In genomic region chr2:224570328-224570993, GRCh38 we compare ENCODE assay signal across 8 cellular contexts. TPM values are rescaled to one million over a fixed set of nuclear protein-coding genes. Genes with fewer than 3 reads are reported as not detected.
A peak's percentile ranks its signal among the peaks of the same experiment; 100 is the strongest.
DNase-seq lines count a peak whose midpoint lies in the region; ATAC-seq, FAIRE-seq and TF ChIP-seq lines count a peak whose summit lies in the region.
"Had no signal": no experiment of that assay in that cellular context is flagged by ENCODE, and none has a peak within 500 bp of the region (broad histone marks: within the 10 kb centered on the region; RNA-seq: fewer than 3 reads in every experiment).

No MANE protein-coding gene starts in this region.

- CTCF ChIA-PET in HepG2 (lab: Yijun Ruan, JAX; ENCODE audit: low intra/inter-chr PET ratio, low total read pairs) = no interaction called here

- peaks cover 33% of the 10 kb centered on the region for H3K4me1 ChIP-seq in parathyroid adenoma
- peaks cover 55% of the 10 kb centered on the region for H3K4me1 ChIP-seq in HepG2 (ENCODE audit: insufficient read depth, low read length)

- peak overlapping the region; percentile 27 for H3K4me2 ChIP-seq in parathyroid adenoma (ENCODE audit: low read length)
- no peak overlapping the region for H3K4me2 ChIP-seq in HepG2 (ENCODE audit: low read depth, low read length)

- no peak overlapping the region for H2AFZ ChIP-seq in parathyroid adenoma
- H2AFZ ChIP-seq in HepG2 (ENCODE audit: low read length) = no peak overlapping the region

- DNase-seq in cardiac fibroblast (ENCODE audit: low read depth in 2 of 2) = peak; percentile 48 to 72
- DNase-seq in activated effector memory CD4-positive, alpha-beta T cell treated with Interleukin-2 at 50 U/mL for 16 hours = no peak
- no peak for DNase-seq in NCI-H2227 (lab: John Stamatoyannopoulos, UW; ENCODE audit: unreplicated experiment)
- DNase-seq in HepG2 (ENCODE audit: low spot score) = no peak
- DNase-seq: NCI-H1436 treated with DMSO at 0.1 percent for 48 hours had no signal

- FAIRE-seq in HepG2 (lab: Jason Lieb, UNC) = no peak

- ATAC-seq in GM18520 (IDR thresholded peaks at IDR 0.05; ENCODE audit: unreplicated experiment) (peak; percentile 48), HG03558 (IDR thresholded peaks at IDR 0.05; ENCODE audit: extremely low read depth, unreplicated experiment) (peak; percentile 54), HepG2 (no peak)

- H3K9ac ChIP-seq in parathyroid adenoma (no peak overlapping the region), HepG2 (ENCODE audit: insufficient read depth, low read depth, low read length) (no peak overlapping the region)

- H3K27me3 ChIP-seq in parathyroid adenoma (ENCODE audit: control insufficient read depth, insufficient read depth, low read length) (no peaks in the 10 kb centered on the region), HepG2 (ENCODE audit: control insufficient read depth in 1 of 2, insufficient read depth in 2 of 2, low read length in 2 of 2) (no peaks in the 10 kb centered on the region)

- H3K36me3 ChIP-seq in parathyroid adenoma (ENCODE audit: control insufficient read depth, insufficient read depth, low read length) (no peaks in the 10 kb centered on the region), HepG2 (replicated peaks in 1 of 2; ENCODE audit: control insufficient read depth in 1 of 2, insufficient read depth in 2 of 2, low read length in 2 of 2) (peaks cover 1 to 25% of the 10 kb centered on the region in 2 experiments; a peak in 3 of 5 replicates)

- no peak for TF ChIP-seq RAD21 in HepG2 (CRISPR knock-in tag; IDR thresholded peaks at IDR 0.05)

- H3K4me3 ChIP-seq in cardiac fibroblast (replicated peaks in 1 of 2; ENCODE audit: low read depth in 2 of 2, low read length in 2 of 2) (no peak overlapping the region), parathyroid adenoma (ENCODE audit: low read depth, low read length) (no peak overlapping the region), HepG2 (replicated peaks in 1 of 3; ENCODE audit: insufficient read depth in 1 of 3, low read depth in 2 of 3, low read length in 3 of 3) (no peak overlapping the region)

- no peak for TF ChIP-seq EP300 in HepG2 (IDR thresholded peaks at IDR 0.05; ENCODE audit: low read depth in 2 of 2, low read length in 2 of 2)
- no peak for TF ChIP-seq EP300 in HepG2 (CRISPR knock-in tag; IDR thresholded peaks at IDR 0.05; ENCODE audit: borderline replicate concordance)

- no peaks in the 10 kb centered on the region for H3K9me3 ChIP-seq in parathyroid adenoma (ENCODE audit: control insufficient read depth, low read length)
- H3K9me3 ChIP-seq in HepG2 (ENCODE audit: low read length) = no peaks in the 10 kb centered on the region

- TF ChIP-seq CTCF in cardiac fibroblast (IDR thresholded peaks at IDR 0.05; ENCODE audit: low read depth, low read length) (no peak), parathyroid adenoma (IDR thresholded peaks at IDR 0.05) (no peak), HepG2 (CRISPR knock-in tag; IDR thresholded peaks at IDR 0.05) (no peak)

- 90% methylated on average over 4 of the region's 4 CpGs for WGBS in HepG2 (ENCODE audit: low lambda C conversion rate)

- peaks cover 73% of the 10 kb centered on the region for H4K20me1 ChIP-seq in HepG2 (ENCODE audit: insufficient read depth, low read length)

- in situ Hi-C loops in HepG2 (cut with HindIII; ENCODE audit: extremely low pct_ligation_motif_present, low pct_unique_long_range_greater_than_20kb) = no loop called here

- H3K79me2 ChIP-seq in parathyroid adenoma (peaks cover 57% of the 10 kb centered on the region), HepG2 (ENCODE audit: insufficient read depth, low read length) (peaks cover 98% of the 10 kb centered on the region)

- H3K27ac ChIP-seq in parathyroid adenoma (no peak overlapping the region), HepG2 (ENCODE audit: extremely low read length, insufficient read depth, low read length) (no peak overlapping the region)

- intact Hi-C loops in HepG2 (cut with micrococcal nuclease; ENCODE audit: unreplicated experiment) = no loop called here

- TF ChIP-seq POLR2A in HepG2 (IDR thresholded peaks at IDR 0.05; ENCODE audit: insufficient read depth in 1 of 2, low read depth in 2 of 2, low read length in 2 of 2) = no peak

- BruUV-seq in HepG2 (replicated peaks; lab: Mats Ljungman, UMichigan) = no TSS peak

- POLR2A ChIA-PET in HepG2 (lab: Yijun Ruan, JAX) = interaction anchor here (1.4 to 2.4 kb wide), 2 partner anchors 9 to 15 kb away, joined by 3 to 8 read pairs; partner anchors contain the start of gene CUL3

TF ChIP-seq in HepG2, 621 proteins besides CTCF, POLR2A, EP300 and RAD21 (continues in another document):
- no peak for TF ChIP-seq DNMT3B (CRISPR knock-in tag; conservative IDR thresholded peaks at IDR 0.05)
- no peak for TF ChIP-seq ZFX (CRISPR knock-in tag; IDR thresholded peaks at IDR 0.05; ENCODE audit: low read depth)
- no peak for TF ChIP-seq ZNF496 (CRISPR knock-in tag; IDR thresholded peaks at IDR 0.05; ENCODE audit: insufficient replicate concordance)
- TF ChIP-seq, protein P1, sequence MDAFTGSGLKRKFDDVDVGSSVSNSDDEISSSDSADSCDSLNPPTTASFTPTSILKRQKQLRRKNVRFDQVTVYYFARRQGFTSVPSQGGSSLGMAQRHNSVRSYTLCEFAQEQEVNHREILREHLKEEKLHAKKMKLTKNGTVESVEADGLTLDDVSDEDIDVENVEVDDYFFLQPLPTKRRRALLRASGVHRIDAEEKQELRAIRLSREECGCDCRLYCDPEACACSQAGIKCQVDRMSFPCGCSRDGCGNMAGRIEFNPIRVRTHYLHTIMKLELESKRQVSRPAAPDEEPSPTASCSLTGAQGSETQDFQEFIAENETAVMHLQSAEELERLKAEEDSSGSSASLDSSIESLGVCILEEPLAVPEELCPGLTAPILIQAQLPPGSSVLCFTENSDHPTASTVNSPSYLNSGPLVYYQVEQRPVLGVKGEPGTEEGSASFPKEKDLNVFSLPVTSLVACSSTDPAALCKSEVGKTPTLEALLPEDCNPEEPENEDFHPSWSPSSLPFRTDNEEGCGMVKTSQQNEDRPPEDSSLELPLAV (CRISPR knock-in tag; conservative IDR thresholded peaks at IDR 0.05; ENCODE audit: low read depth) = no peak
- TF ChIP-seq SIN3B (IDR thresholded peaks at IDR 0.05; ENCODE audit: low read length) = no peak
- TF ChIP-seq, protein P2, sequence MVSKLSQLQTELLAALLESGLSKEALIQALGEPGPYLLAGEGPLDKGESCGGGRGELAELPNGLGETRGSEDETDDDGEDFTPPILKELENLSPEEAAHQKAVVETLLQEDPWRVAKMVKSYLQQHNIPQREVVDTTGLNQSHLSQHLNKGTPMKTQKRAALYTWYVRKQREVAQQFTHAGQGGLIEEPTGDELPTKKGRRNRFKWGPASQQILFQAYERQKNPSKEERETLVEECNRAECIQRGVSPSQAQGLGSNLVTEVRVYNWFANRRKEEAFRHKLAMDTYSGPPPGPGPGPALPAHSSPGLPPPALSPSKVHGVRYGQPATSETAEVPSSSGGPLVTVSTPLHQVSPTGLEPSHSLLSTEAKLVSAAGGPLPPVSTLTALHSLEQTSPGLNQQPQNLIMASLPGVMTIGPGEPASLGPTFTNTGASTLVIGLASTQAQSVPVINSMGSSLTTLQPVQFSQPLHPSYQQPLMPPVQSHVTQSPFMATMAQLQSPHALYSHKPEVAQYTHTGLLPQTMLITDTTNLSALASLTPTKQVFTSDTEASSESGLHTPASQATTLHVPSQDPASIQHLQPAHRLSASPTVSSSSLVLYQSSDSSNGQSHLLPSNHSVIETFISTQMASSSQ (IDR thresholded peaks at IDR 0.05; ENCODE audit: low read depth) = no peak
- TF ChIP-seq, protein P2 (CRISPR knock-in tag; IDR thresholded peaks at IDR 0.05; ENCODE audit: borderline replicate concordance) = no peak
- no peak for TF ChIP-seq SIN3A (IDR thresholded peaks at IDR 0.05; ENCODE audit: borderline replicate concordance, low read depth, low read length)
- no peak for TF ChIP-seq PCBP1 (IDR thresholded peaks at IDR 0.05; ENCODE audit: borderline replicate concordance, low read depth, low read length)

RNA-seq across cellular contexts. Expression of gene CUL3, which starts 14.7 kb away (rescaled TPM):
- 62.3 and 97.3 TPM in 2 replicates for total RNA-seq in HepG2 (2016; rRNA removed; fragmentation: Illumina TruSeq; extraction: Trizol)
- 35.1 and 39.9 TPM in 2 replicates for total RNA-seq in HepG2 (2016; cell fraction: cytosol; rRNA removed; fragmentation: Illumina TruSeq; extraction: Trizol; ENCODE audit: low read depth)
- total RNA-seq in HepG2 (2016; cell fraction: insoluble cytoplasmic fraction; rRNA removed; fragmentation: Illumina TruSeq; extraction: Trizol) = 64.0 and 93.3 TPM in 2 replicates
- total RNA-seq in HepG2 (2016; cell fraction: membrane; rRNA removed; fragmentation: Illumina TruSeq; extraction: Trizol) = 46.5 and 50.3 TPM in 2 replicates
- total RNA-seq in HepG2 (2016; cell fraction: nucleus; rRNA removed; fragmentation: Illumina TruSeq; extraction: Trizol) = 67.7 and 80.9 TPM in 2 replicates
- 27.3 and 33.2 TPM in 2 replicates for polyA plus RNA-seq in HepG2 (2011; rRNA removed)
- polyA plus RNA-seq in HepG2 (2011; cell fraction: cytosol; rRNA removed) = 12.3 and 22.5 TPM in 2 replicates
- polyA plus RNA-seq in HepG2 (2011; cell fraction: nucleus; rRNA removed) = 15.4 and 17.4 TPM in 2 replicates
- 61.7 and 67.8 TPM in 2 replicates for polyA plus RNA-seq in HepG2 (2012)
- 14.7 and 15.9 TPM in 2 replicates for polyA plus RNA-seq in HepG2 (2016; cell fraction: cytosol; fragmentation: Illumina TruSeq; extraction: Trizol; ENCODE audit: low read depth)
- 98.0 and 99.0 TPM in 2 replicates for polyA plus RNA-seq in HepG2 (2016; cell fraction: insoluble cytoplasmic fraction; fragmentation: Illumina TruSeq; extraction: Trizol; ENCODE audit: low read depth)
- polyA plus RNA-seq in HepG2 (2016; cell fraction: membrane; fragmentation: Illumina TruSeq; extraction: Trizol; ENCODE audit: low read depth) = 35.4 and 37.2 TPM in 2 replicates
- 70.5 and 77.2 TPM in 2 replicates for polyA plus RNA-seq in HepG2 (2016; cell fraction: nucleus; fragmentation: Illumina TruSeq; extraction: Trizol; ENCODE audit: insufficient read depth, low read depth)
- polyA minus RNA-seq in HepG2 (2011; rRNA and poly(A)+ RNA removed; ENCODE audit: low replicate concordance) = 24.4 and 24.7 TPM in 2 replicates
- polyA minus RNA-seq in HepG2 (2011; cell fraction: cytosol; rRNA and poly(A)+ RNA removed) = 32.1 and 40.2 TPM in 2 replicates
- 133 and 141 TPM in 2 replicates for polyA minus RNA-seq in HepG2 (2011; cell fraction: nucleus; rRNA and poly(A)+ RNA removed)

Comparison
In these comparisons a context has a peak if more than half of its experiments do, and no peak if none do; other contexts are left out.
1. DNase-seq: peak in cardiac fibroblast (2 of 2); none in activated effector memory CD4-positive, alpha-beta T cell treated with Interleukin-2 at 50 U/mL for 16 hours (single experiment), NCI-H2227 (single experiment) and HepG2 (single experiment).